ENCODE assay signal across 8 cellular contexts in the genomic region with DNA sequence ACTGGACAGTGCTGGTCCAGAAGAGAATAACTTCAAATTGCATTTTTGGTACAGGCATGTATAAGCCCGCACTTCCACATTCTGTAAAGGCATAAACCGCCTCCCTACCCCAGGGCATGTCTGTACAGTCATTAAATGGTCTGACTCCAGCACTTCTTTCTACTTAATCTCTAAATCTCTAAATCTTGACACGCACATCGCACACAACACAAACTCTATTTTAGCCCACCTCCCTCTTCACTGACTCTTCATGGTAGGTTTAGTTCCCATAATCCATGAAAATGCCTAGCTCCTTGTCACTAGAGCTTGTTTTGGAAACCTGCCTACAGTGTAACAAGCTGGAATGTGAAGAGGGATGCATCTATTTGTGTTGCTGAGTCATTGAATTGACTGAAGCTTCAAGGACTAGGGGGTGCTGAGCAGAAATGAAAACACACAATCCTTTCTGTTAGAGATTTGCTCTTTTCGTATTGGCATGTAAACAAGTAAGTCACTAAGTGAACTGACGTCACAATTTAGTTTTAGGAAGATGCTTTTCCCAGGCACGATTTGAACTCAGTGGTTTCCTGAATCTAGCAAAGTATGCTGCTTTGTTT. TPM values are rescaled to one million over a fixed set of nuclear protein-coding genes. Genes with fewer than 3 reads are reported as not detected.
DNase-seq lines count a peak whose midpoint lies in the region; TF ChIP-seq lines count a peak whose summit lies in the region.

No MANE protein-coding gene starts in this region.

- H3K36me3 ChIP-seq in BE2C (no peaks in the 10 kb centered on the region), iPS-20b (ENCODE audit: insufficient read depth, low read depth, low read length) (no peaks in the 10 kb centered on the region), skeletal muscle tissue (ENCODE audit: control insufficient read depth in 3 of 3, insufficient read depth in 3 of 3, low read length in 3 of 3) (no peaks in the 10 kb centered on the region)

- H3K27ac ChIP-seq in iPS-20b (ENCODE audit: low read length), result no peak overlapping the region
- H3K27ac ChIP-seq in skeletal muscle tissue (ENCODE audit: low read depth, low read length), result peak overlapping the region; percentile 84

- TF ChIP-seq CTCF in BE2C (IDR thresholded peaks at IDR 0.05; ENCODE audit: low read depth, low read length), result no peak
- TF ChIP-seq CTCF in brain (conservative IDR thresholded peaks at IDR 0.05), result no peak

- POLR2A ChIA-PET in HEK293T (lab: Yijun Ruan, JAX), result interaction anchor here (0.5 to 1.2 kb wide), 4 partner anchors 11 to 812 kb away, joined by 3 to 5 read pairs (median 3); partner anchors contain the start of genes ACACA and TADA2A

- DNase-seq in BE2C (no peak), HEK293T (ENCODE audit: extremely low spot score) (peak; percentile 11), NOMO-1 treated with dmso at 0.1 percent for 144 hours (lab: John Stamatoyannopoulos, UW; ENCODE audit: unreplicated experiment) (peak; percentile 15), germinal center (ENCODE audit: low spot score) (no peak), SKM-1 (lab: John Stamatoyannopoulos, UW; ENCODE audit: unreplicated experiment) (no peak)

- peaks cover 19% of the 10 kb centered on the region for H3K27me3 Mint-ChIP-seq in brain

- peak overlapping the region; percentile 1 to 62 (median 17) for H3K27ac Mint-ChIP-seq in brain

- H3K9ac ChIP-seq in iPS-20b (ENCODE audit: low read depth, low read length) (peak overlapping the region; percentile 65; the same call in 1 of the 2 replicates), skeletal muscle tissue (ENCODE audit: low read depth in 1 of 3, low read length in 3 of 3) (peak overlapping the region in 1 of 3 donors; percentile 77)

- peaks cover 6% of the 10 kb centered on the region for H3K4me1 ChIP-seq in BE2C
- peaks cover 32% of the 10 kb centered on the region for H3K4me1 ChIP-seq in iPS-20b (ENCODE audit: insufficient read depth, low read length)
- H3K4me1 ChIP-seq in skeletal muscle tissue (ENCODE audit: control insufficient read depth in 3 of 3, insufficient read depth in 3 of 3, low read length in 3 of 3), result peaks cover 28 to 33% (median 29%) of the 10 kb centered on the region in 3 donors

- H3K9me3 ChIP-seq in BE2C (no peaks in the 10 kb centered on the region), iPS-20b (ENCODE audit: insufficient read depth, low read depth, low read length) (no peaks in the 10 kb centered on the region), skeletal muscle tissue (ENCODE audit: control insufficient read depth in 3 of 3, low read length in 3 of 3) (no peaks in the 10 kb centered on the region)

- CTCF ChIA-PET in HEK293T (lab: Yijun Ruan, JAX), result no interaction called here

- no peaks in the 10 kb centered on the region for H3K36me3 Mint-ChIP-seq in brain

- H3K4me1 Mint-ChIP-seq in brain, result peaks cover 51% of the 10 kb centered on the region

- no peaks in the 10 kb centered on the region for H3K9me3 Mint-ChIP-seq in brain

- peak overlapping the region; percentile 92 to 98 (median 95) for H3K4me3 Mint-ChIP-seq in brain

- no peaks in the 10 kb centered on the region for H3K27me3 ChIP-seq in BE2C
- H3K27me3 ChIP-seq in iPS-20b (ENCODE audit: insufficient read depth, low read length), result peaks cover 32% of the 10 kb centered on the region
- no peaks in the 10 kb centered on the region for H3K27me3 ChIP-seq in skeletal muscle tissue (ENCODE audit: control insufficient read depth in 3 of 3, insufficient read depth in 3 of 3, low read length in 3 of 3)

- H3K4me3 ChIP-seq in BE2C (ENCODE audit: low read depth, low read length), result peak overlapping the region; percentile 83
- peak overlapping the region; percentile 75 for H3K4me3 ChIP-seq in iPS-20b (ENCODE audit: low read length)
- H3K4me3 ChIP-seq in skeletal muscle tissue (ENCODE audit: low read length in 3 of 3), result peak overlapping the region; percentile 46 to 91 (median 78)

TF ChIP-seq in HEK293T, 16 proteins besides CTCF, POLR2A, EP300 and RAD21:
- TF ChIP-seq, protein P1, sequence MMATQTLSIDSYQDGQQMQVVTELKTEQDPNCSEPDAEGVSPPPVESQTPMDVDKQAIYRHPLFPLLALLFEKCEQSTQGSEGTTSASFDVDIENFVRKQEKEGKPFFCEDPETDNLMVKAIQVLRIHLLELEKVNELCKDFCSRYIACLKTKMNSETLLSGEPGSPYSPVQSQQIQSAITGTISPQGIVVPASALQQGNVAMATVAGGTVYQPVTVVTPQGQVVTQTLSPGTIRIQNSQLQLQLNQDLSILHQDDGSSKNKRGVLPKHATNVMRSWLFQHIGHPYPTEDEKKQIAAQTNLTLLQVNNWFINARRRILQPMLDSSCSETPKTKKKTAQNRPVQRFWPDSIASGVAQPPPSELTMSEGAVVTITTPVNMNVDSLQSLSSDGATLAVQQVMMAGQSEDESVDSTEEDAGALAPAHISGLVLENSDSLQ (IDR thresholded peaks at IDR 0.05), result 0 out of 2 replicates have a peak, but pooled peaks have one; percentile 2
- no peak for TF ChIP-seq LEF1 (IDR thresholded peaks at IDR 0.05; ENCODE audit: borderline replicate concordance)

RNA-seq across cellular contexts. Expression of gene DUSP14, which starts 1.6 kb away (rescaled TPM):
- 35.5 TPM for polyA plus RNA-seq in BE2C (2012; ENCODE audit: insufficient read depth, insufficient read length, low read depth)
- 27.2 TPM for polyA plus RNA-seq in brain (ENCODE audit: insufficient read depth, low read depth, low replicate concordance)
- total RNA-seq in skeletal muscle tissue, result 9.4 TPM

Comparison
In these comparisons a context has a peak if more than half of its experiments do, and no peak if none do; other contexts are left out.
1. DNase-seq: peak in HEK293T (single experiment) and NOMO-1 treated with dmso at 0.1 percent for 144 hours (single experiment); none in BE2C (single experiment), germinal center (single experiment) and SKM-1 (single experiment).
2. Peak in every context shown above with its lines, with median percentiles within 50 percentile points of each other: H3K4me3 ChIP-seq.